Comparison of ENCODE assay signal across 1 cellular context in the genomic region with DNA sequence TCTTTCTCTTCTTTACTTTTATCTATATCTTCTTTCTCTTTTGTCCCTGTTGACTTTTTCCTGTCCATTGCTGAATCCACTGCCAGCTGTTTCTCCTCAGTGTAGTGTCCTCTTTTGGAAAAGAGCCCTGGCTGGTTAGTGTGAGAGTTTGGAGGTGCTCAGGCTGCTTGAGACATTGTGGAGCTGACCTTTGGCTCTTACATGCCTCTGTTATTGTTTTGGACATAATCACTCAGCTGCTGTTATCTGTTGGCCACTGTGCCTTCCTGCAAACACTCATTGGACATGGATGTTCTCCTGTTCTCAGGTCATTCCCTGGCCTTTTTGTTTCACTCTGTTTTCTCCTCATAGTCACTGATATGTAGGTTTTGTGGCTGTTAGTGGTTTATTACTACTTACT.
TF ChIP-seq lines count a peak whose summit lies in the region.

No MANE protein-coding gene starts in this region.

TF ChIP-seq in endothelial cell of umbilical vein, 7 proteins besides CTCF, POLR2A, EP300 and RAD21 (continued from another document):
- no peak for TF ChIP-seq FOS (IDR thresholded peaks at IDR 0.05; ENCODE audit: borderline replicate concordance, insufficient read depth, low read length)
- no peak for TF ChIP-seq JUN (IDR thresholded peaks at IDR 0.05; ENCODE audit: borderline replicate concordance, insufficient read depth, insufficient read length, low read depth)
- TF ChIP-seq, protein P1, sequence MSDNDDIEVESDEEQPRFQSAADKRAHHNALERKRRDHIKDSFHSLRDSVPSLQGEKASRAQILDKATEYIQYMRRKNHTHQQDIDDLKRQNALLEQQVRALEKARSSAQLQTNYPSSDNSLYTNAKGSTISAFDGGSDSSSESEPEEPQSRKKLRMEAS (IDR thresholded peaks at IDR 0.05; ENCODE audit: insufficient read depth, insufficient read length): no peak
- TF ChIP-seq POLR2AphosphoS5 (IDR thresholded peaks at IDR 0.05; ENCODE audit: insufficient read depth, low read depth, low read length): no peak
- no peak for TF ChIP-seq MYC (IDR thresholded peaks at IDR 0.05; ENCODE audit: low read depth, low read length)
- TF ChIP-seq GATA2 (IDR thresholded peaks at IDR 0.05; ENCODE audit: insufficient read depth, insufficient read length, low read depth, low read length): no peak
